1 cellular context compared by ENCODE assay signal in the genomic region with DNA sequence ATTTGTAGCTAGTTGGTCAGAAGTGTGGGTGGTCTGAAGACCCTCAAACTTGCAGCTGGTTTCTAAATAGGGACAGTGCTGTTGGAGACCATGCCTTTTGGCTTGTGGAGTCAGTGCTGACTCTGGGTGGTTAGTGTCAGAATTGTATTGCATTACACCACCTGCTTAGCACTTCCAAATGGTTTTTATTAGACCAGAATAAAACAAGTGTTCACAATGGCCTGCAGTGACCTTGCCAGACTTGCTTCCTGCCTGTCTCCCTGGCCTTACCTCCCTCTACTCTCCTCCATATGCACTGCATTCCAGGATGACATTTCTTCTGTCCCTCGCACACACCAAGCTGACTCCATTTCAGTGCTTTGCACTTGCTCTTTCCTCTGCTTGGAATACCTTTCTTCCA.
TF ChIP-seq lines count a peak whose summit lies in the region.

No MANE protein-coding gene starts in this region.

TF ChIP-seq in SK-N-SH treated with all-trans-retinoic acid at 6 μM for 48 hours, 23 proteins besides CTCF, POLR2A, EP300 and RAD21 (continued from another document):
- TF ChIP-seq, protein P1, sequence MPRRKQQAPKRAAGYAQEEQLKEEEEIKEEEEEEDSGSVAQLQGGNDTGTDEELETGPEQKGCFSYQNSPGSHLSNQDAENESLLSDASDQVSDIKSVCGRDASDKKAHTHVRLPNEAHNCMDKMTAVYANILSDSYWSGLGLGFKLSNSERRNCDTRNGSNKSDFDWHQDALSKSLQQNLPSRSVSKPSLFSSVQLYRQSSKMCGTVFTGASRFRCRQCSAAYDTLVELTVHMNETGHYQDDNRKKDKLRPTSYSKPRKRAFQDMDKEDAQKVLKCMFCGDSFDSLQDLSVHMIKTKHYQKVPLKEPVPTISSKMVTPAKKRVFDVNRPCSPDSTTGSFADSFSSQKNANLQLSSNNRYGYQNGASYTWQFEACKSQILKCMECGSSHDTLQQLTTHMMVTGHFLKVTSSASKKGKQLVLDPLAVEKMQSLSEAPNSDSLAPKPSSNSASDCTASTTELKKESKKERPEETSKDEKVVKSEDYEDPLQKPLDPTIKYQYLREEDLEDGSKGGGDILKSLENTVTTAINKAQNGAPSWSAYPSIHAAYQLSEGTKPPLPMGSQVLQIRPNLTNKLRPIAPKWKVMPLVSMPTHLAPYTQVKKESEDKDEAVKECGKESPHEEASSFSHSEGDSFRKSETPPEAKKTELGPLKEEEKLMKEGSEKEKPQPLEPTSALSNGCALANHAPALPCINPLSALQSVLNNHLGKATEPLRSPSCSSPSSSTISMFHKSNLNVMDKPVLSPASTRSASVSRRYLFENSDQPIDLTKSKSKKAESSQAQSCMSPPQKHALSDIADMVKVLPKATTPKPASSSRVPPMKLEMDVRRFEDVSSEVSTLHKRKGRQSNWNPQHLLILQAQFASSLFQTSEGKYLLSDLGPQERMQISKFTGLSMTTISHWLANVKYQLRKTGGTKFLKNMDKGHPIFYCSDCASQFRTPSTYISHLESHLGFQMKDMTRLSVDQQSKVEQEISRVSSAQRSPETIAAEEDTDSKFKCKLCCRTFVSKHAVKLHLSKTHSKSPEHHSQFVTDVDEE (CRISPR knock-in tag; IDR thresholded peaks at IDR 0.05) = no peak
- TF ChIP-seq ISL1 (CRISPR knock-in tag; IDR thresholded peaks at IDR 0.05) = no peak
- no peak for TF ChIP-seq GLIS3 (CRISPR knock-in tag; IDR thresholded peaks at IDR 0.05)
- TF ChIP-seq CSDC2 (CRISPR knock-in tag; IDR thresholded peaks at IDR 0.05) = no peak
- TF ChIP-seq ZNF8 (CRISPR knock-in tag; IDR thresholded peaks at IDR 0.05) = no peak
